ENCODE assay signal across 35 cellular contexts in genomic region chrX:121754301-121754700, GRCh38.
"Had no signal": no experiment of that assay in that cellular context is flagged by ENCODE, and none has a peak within 500 bp of the region (broad histone marks: within the 10 kb centered on the region; RNA-seq: fewer than 3 reads in every experiment).

No MANE protein-coding gene starts in this region.

- H3K36me3 ChIP-seq: MG63 had no signal

- H3K4me2 ChIP-seq: KMS-11 had no signal

- DNase-seq: Karpas-422, Kasumi-1, MG63, MM.1S, MV-4-11, NCI-H1048, NCI-H1092, NCI-H1092 treated with DMSO at 0.1 percent for 48 hours, NCI-H1105, NCI-H1105 treated with DMSO at 0.1 percent for 48 hours, NCI-H1417, NCI-H1417 treated with DMSO at 0.1 percent for 48 hours, NCI-H1436, NCI-H1436 treated with DMSO at 0.1 percent for 48 hours, NCI-H146, NCI-H1694, NCI-H1694 treated with DMSO at 0.1 percent for 48 hours, NCI-H187, NCI-H187 treated with DMSO at 0.1 percent for 48 hours, NCI-H1930, NCI-H2029, NCI-H2029 treated with DMSO at 0.1 percent for 48 hours, NCI-H2081, NCI-H2081 treated with DMSO at 0.1 percent for 48 hours, NCI-H2107, NCI-H2171, NCI-H2171 treated with DMSO at 0.1 percent for 48 hours, NCI-H2227 treated with DMSO at 0.1 percent for 48 hours, NCI-H226, NCI-H345, NCI-H446, NCI-H446 treated with DMSO at 0.1 percent for 48 hours, NCI-H510A, NCI-H510A treated with DMSO at 0.1 percent for 48 hours had no signal

- H3K27ac ChIP-seq: KMS-11 had no signal

- H3K9me3 ChIP-seq: MG63 had no signal

- H3K27me3 ChIP-seq: MG63 had no signal

- H3K4me3 ChIP-seq: MG63 had no signal

- H3K9ac ChIP-seq: KMS-11 had no signal
